In the genomic region with DNA sequence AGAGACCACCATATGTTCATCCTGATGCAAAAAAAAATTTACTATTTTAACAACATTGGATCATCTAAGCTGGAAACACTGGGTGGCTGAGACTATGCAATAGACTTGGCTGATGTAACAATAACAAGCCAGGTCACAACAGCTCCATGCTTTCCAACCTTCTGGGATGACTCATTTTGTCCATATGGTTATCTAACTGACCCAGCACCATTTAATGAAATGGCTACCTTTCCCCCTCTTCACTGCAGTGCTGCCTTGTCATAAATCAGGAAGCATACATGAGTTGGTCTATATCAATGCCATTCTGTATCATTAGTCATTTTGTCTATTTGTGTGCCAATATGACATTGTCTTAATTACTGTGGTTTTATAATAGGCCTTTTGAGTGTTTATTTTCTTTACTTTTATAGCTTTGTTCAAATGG, we compare ENCODE assay signal across 13 cellular contexts.
DNase-seq lines count a peak whose midpoint lies in the region; ATAC-seq and TF ChIP-seq lines count a peak whose summit lies in the region.
"Had no signal": no experiment of that assay in that cellular context is flagged by ENCODE, and none has a peak within 500 bp of the region (broad histone marks: within the 10 kb centered on the region; RNA-seq: fewer than 3 reads in every experiment).

No MANE protein-coding gene starts in this region.

- DNase-seq in MCF 10A (ENCODE audit: unreplicated experiment): peak; percentile 85
- DNase-seq in breast epithelium (ENCODE audit: low spot score in 2 of 2): no peak
- DNase-seq in RPMI7951 (ENCODE audit: low read depth): peak; percentile 84
- peak; percentile 80 for DNase-seq in fibroblast of pulmonary artery (ENCODE audit: low read depth)
- no peak for DNase-seq in stimulated activated CD4-positive, alpha-beta T cell treated with anti-CD3 and anti-CD28 coated beads, Interleukin-2, amount 100 ng/mL, for 24 hours
- no peak for DNase-seq in NCI-H345 treated with DMSO at 0.1 percent for 48 hours (lab: John Stamatoyannopoulos, UW; ENCODE audit: unreplicated experiment)
- no peak for DNase-seq in activated T-cell treated with anti-CD3 and anti-CD28 coated beads, Interleukin-2, amount 50 U/mL, for 4 hours
- DNase-seq in Peyer's patch: no peak
- DNase-seq: adrenal gland, AML-193, NCI-H524 treated with DMSO at 0.1 percent for 48 hours had no signal

- H3K9me3 Mint-ChIP-seq in MCF 10A (ENCODE audit: unreplicated experiment): peaks cover 8% of the 10 kb centered on the region
- peaks cover 21% of the 10 kb centered on the region for H3K9me3 Mint-ChIP-seq in activated T-cell treated with anti-CD3 and anti-CD28 coated beads, Interleukin-2, amount 50 U/mL, for 4 hours

- no TSS peak for BruUV-seq in MCF 10A (replicated peaks; lab: Mats Ljungman, UMichigan)

- H3K9me3 ChIP-seq in breast epithelium: peaks cover 0 to 13% of the 10 kb centered on the region in 2 donors
- no peaks in the 10 kb centered on the region for H3K9me3 ChIP-seq in Peyer's patch

- H3K27me3 Mint-ChIP-seq in MCF 10A (ENCODE audit: insufficient read depth, unreplicated experiment): no peaks in the 10 kb centered on the region
- H3K27me3 Mint-ChIP-seq in activated T-cell treated with anti-CD3 and anti-CD28 coated beads, Interleukin-2, amount 50 U/mL, for 4 hours (ENCODE audit: low read depth): peaks cover 2% of the 10 kb centered on the region

- TF ChIP-seq POLR2A in breast epithelium (IDR thresholded peaks at IDR 0.05) (no peak), Peyer's patch (IDR thresholded peaks at IDR 0.05) (no peak)

- peaks cover 13% of the 10 kb centered on the region for H3K4me1 Mint-ChIP-seq in MCF 10A (ENCODE audit: insufficient read depth, unreplicated experiment)
- no peaks in the 10 kb centered on the region for H3K4me1 Mint-ChIP-seq in activated T-cell treated with anti-CD3 and anti-CD28 coated beads, Interleukin-2, amount 50 U/mL, for 4 hours (ENCODE audit: low read depth)

- intact Hi-C loops in MCF 10A (cut with micrococcal nuclease): loop anchor here (5.0 to 10.0 kb wide), 2 partner anchors 95 to 253 kb away; no protein-coding TSS in a partner anchor
- intact Hi-C loops in breast epithelium (cut with DNase I; ENCODE audit: low total_unique reads): no loop called here

- H3K27ac Mint-ChIP-seq in MCF 10A (ENCODE audit: low read depth, unreplicated experiment): peak overlapping the region; percentile 85
- H3K27ac Mint-ChIP-seq: T-helper 1 cell treated with Interleukin-12 subunit alpha and Interleukin-12 subunit beta and Interleukin-4 antibody, amounts not matched to agents 30 μg/mL and 1 μg/mL, for 36 hours had no signal

- ATAC-seq in activated T-cell treated with anti-CD3 and anti-CD28 coated beads, Interleukin-2, amount 50 U/mL, for 4 hours: no peak

- H3K27me3 ChIP-seq in breast epithelium (no peaks in the 10 kb centered on the region), Peyer's patch (no peaks in the 10 kb centered on the region)
- H3K27me3 ChIP-seq: adrenal gland had no signal

- H3K36me3 ChIP-seq in breast epithelium: no peaks in the 10 kb centered on the region
- H3K36me3 ChIP-seq in Peyer's patch: no peaks in the 10 kb centered on the region
- H3K36me3 ChIP-seq: adrenal gland had no signal

- no peaks in the 10 kb centered on the region for H3K4me1 ChIP-seq in breast epithelium
- no peaks in the 10 kb centered on the region for H3K4me1 ChIP-seq in Peyer's patch

- no peaks in the 10 kb centered on the region for H3K36me3 Mint-ChIP-seq in MCF 10A (ENCODE audit: insufficient read depth, unreplicated experiment)
- H3K36me3 Mint-ChIP-seq in activated T-cell treated with anti-CD3 and anti-CD28 coated beads, Interleukin-2, amount 50 U/mL, for 4 hours (ENCODE audit: insufficient read depth): no peaks in the 10 kb centered on the region

- TF ChIP-seq CTCF in MCF 10A (IDR thresholded peaks at IDR 0.05; ENCODE audit: unreplicated experiment): no peak
- TF ChIP-seq CTCF in breast epithelium (IDR thresholded peaks at IDR 0.05): no peak
- TF ChIP-seq CTCF in fibroblast of pulmonary artery (IDR thresholded peaks at IDR 0.05; ENCODE audit: low read length, missing control alignments): no peak
- TF ChIP-seq CTCF in Peyer's patch (IDR thresholded peaks at IDR 0.05): no peak

- H3K4me3 ChIP-seq in breast epithelium (no peak overlapping the region), fibroblast of pulmonary artery (replicated peaks; ENCODE audit: low read depth, low read length) (no peak overlapping the region), Peyer's patch (no peak overlapping the region)
- H3K4me3 ChIP-seq: adrenal gland had no signal

- POLR2A ChIA-PET in MCF 10A (lab: Yijun Ruan, JAX): interaction anchor here (0.6 to 2.2 kb wide), 6 partner anchors 9 to 1610 kb away, joined by 3 to 8 read pairs (median 3); a partner anchor contains a TSS

- CTCF ChIA-PET in MCF 10A (lab: Yijun Ruan, JAX): no interaction called here

- H3K27ac ChIP-seq in breast epithelium (no peak overlapping the region), Peyer's patch (no peak overlapping the region)
- H3K27ac ChIP-seq: adrenal gland had no signal

- no peak overlapping the region for H3K4me3 Mint-ChIP-seq in MCF 10A (ENCODE audit: unreplicated experiment)
- no peak overlapping the region for H3K4me3 Mint-ChIP-seq in activated T-cell treated with anti-CD3 and anti-CD28 coated beads, Interleukin-2, amount 50 U/mL, for 4 hours
- H3K4me3 Mint-ChIP-seq: neural crest cell; T-helper 1 cell treated with Interleukin-12 subunit alpha and Interleukin-12 subunit beta and Interleukin-4 antibody, amounts not matched to agents 30 μg/mL and 1 μg/mL, for 36 hours had no signal

Comparison
In these comparisons a context has a peak if more than half of its experiments do, and no peak if none do; other contexts are left out.
1. DNase-seq: peak in MCF 10A (single experiment), RPMI7951 (single experiment) and fibroblast of pulmonary artery (single experiment); none in breast epithelium (0 of 2), stimulated activated CD4-positive, alpha-beta T cell treated with anti-CD3 and anti-CD28 coated beads, Interleukin-2, amount 100 ng/mL, for 24 hours (0 of 2), NCI-H345 treated with DMSO at 0.1 percent for 48 hours (single experiment), activated T-cell treated with anti-CD3 and anti-CD28 coated beads, Interleukin-2, amount 50 U/mL, for 4 hours (single experiment) and Peyer's patch (0 of 3).